Comparison of ENCODE assay signal across 19 cellular contexts in the genomic region with DNA sequence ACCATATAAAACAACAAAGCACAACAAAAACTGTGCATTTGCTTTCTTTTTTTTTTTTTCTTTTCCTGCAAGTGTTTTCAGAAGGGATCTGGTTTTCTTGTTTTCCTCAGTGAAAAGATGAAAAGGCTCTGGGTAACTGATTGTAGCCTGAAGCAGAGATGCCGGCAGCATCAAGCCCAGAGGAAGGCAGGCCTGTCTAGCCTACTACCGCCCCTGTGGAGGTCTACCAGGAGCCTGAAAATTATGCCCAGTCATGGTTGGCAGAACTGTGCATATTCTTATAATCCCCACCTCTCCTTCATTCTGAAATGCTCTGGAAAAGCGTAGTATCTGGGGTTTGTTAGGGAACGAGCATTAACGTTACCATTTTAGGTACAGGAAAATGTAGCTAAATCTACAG. TPM values are rescaled to one million over a fixed set of nuclear protein-coding genes. Genes with fewer than 3 reads are reported as not detected.
DNase-seq lines count a peak whose midpoint lies in the region; ATAC-seq and TF ChIP-seq lines count a peak whose summit lies in the region.
"Had no signal": no experiment of that assay in that cellular context is flagged by ENCODE, and none has a peak within 500 bp of the region (broad histone marks: within the 10 kb centered on the region; RNA-seq: fewer than 3 reads in every experiment).

No MANE protein-coding gene starts in this region.

- H3K4me3 ChIP-seq in GM23338 = no peak overlapping the region
- H3K4me3 ChIP-seq in astrocyte of the spinal cord (ENCODE audit: low read depth, low read length) = no peak overlapping the region
- H3K4me3 ChIP-seq in subcutaneous abdominal adipose tissue (ENCODE audit: low read depth in 1 of 5, low read length in 5 of 5) = no peak overlapping the region
- H3K4me3 ChIP-seq: GM12878, lung, ovary had no signal

- peak overlapping the region; percentile 53 for H3K4me2 ChIP-seq in GM23338

- peaks cover 53% of the 10 kb centered on the region for H3K4me1 Mint-ChIP-seq in GM23338
- peaks cover 7% of the 10 kb centered on the region for H3K4me1 Mint-ChIP-seq in activated CD4-positive, alpha-beta T cell treated with anti-CD3 and anti-CD28 coated beads, Interleukin-2, amount 10 ng/mL, durations not matched to agents 24 days and 14 days

- H4K20me1 ChIP-seq in GM23338 (replicated peaks; ENCODE audit: insufficient read depth) = no peaks in the 10 kb centered on the region

- H3K36me3 Mint-ChIP-seq in GM23338 (ENCODE audit: low read depth) = no peaks in the 10 kb centered on the region
- no peaks in the 10 kb centered on the region for H3K36me3 Mint-ChIP-seq in activated CD4-positive, alpha-beta T cell treated with anti-CD3 and anti-CD28 coated beads, Interleukin-2, amount 10 ng/mL, durations not matched to agents 24 days and 14 days (ENCODE audit: low read depth)
- H3K36me3 Mint-ChIP-seq: activated CD4-positive, alpha-beta memory T cell treated with anti-CD3 and anti-CD28 coated beads for 36 hours had no signal

- ATAC-seq in GM23338 (no peak), HG03571 (IDR thresholded peaks at IDR 0.05; ENCODE audit: unreplicated experiment) (no peak), HG03045 (IDR thresholded peaks at IDR 0.05; ENCODE audit: unreplicated experiment) (no peak)
- ATAC-seq: GM12878 had no signal

- H3K4me1 ChIP-seq in GM23338 (ENCODE audit: insufficient read depth) = peaks cover 35% of the 10 kb centered on the region
- peaks cover 4 to 48% (median 45%) of the 10 kb centered on the region in 5 donors for H3K4me1 ChIP-seq in subcutaneous abdominal adipose tissue (ENCODE audit: control insufficient read depth in 5 of 5, insufficient read depth in 5 of 5, low read length in 5 of 5)

- no peaks in the 10 kb centered on the region for H3K27me3 ChIP-seq in GM23338 (ENCODE audit: insufficient read depth)
- peaks cover 0 to 3% (median 0%) of the 10 kb centered on the region in 5 donors for H3K27me3 ChIP-seq in subcutaneous abdominal adipose tissue (ENCODE audit: control insufficient read depth in 5 of 5, insufficient read depth in 4 of 5, low read length in 5 of 5)
- H3K27me3 ChIP-seq: ovary had no signal

- H3K27me3 Mint-ChIP-seq in GM23338 (ENCODE audit: insufficient read depth, low read depth, poor library complexity) = peaks cover 12% of the 10 kb centered on the region
- peaks cover 13% of the 10 kb centered on the region for H3K27me3 Mint-ChIP-seq in activated CD4-positive, alpha-beta T cell treated with anti-CD3 and anti-CD28 coated beads, Interleukin-2, amount 10 ng/mL, durations not matched to agents 24 days and 14 days

- H3K36me3 ChIP-seq in GM23338 (ENCODE audit: insufficient read depth) (no peaks in the 10 kb centered on the region), subcutaneous abdominal adipose tissue (ENCODE audit: control insufficient read depth in 5 of 5, insufficient read depth in 5 of 5, low read length in 5 of 5) (no peaks in the 10 kb centered on the region)
- H3K36me3 ChIP-seq: ovary had no signal

- no peaks in the 10 kb centered on the region for H3K9me3 ChIP-seq in subcutaneous abdominal adipose tissue (ENCODE audit: control insufficient read depth in 5 of 5, low read length in 5 of 5)
- H3K9me3 ChIP-seq: ovary had no signal

- no peak for TF ChIP-seq CTCF in GM23338 (conservative IDR thresholded peaks at IDR 0.05; ENCODE audit: low read depth in 2 of 2)
- TF ChIP-seq CTCF in astrocyte of the spinal cord (IDR thresholded peaks at IDR 0.05; ENCODE audit: low read depth, low read length) = no peak

- DNase-seq in GM23338 (ENCODE audit: low spot score) (no peak), astrocyte of the spinal cord (ENCODE audit: low read depth, low spot score) (peak; percentile 26), islet precursor cell (peak; percentile 80), head of caudate nucleus (no peak)
- no peak for DNase-seq in activated CD4-positive, alpha-beta T cell treated with anti-CD3 and anti-CD28 coated beads, Interleukin-2, amount 10 ng/mL, durations not matched to agents 24 days and 14 days
- DNase-seq: activated CD4-positive, alpha-beta memory T cell treated with anti-CD3 and anti-CD28 coated beads for 36 hours; NCI-H187; NCI-H774 had no signal

- H3K9ac ChIP-seq in subcutaneous abdominal adipose tissue (ENCODE audit: low read length in 5 of 5) = no peak overlapping the region

- in situ Hi-C loops in astrocyte of the spinal cord (cut with HindIII; ENCODE audit: low sequenced_read_pairs) = no loop called here

- H3K27ac ChIP-seq in GM23338 (ENCODE audit: low read depth) (peak overlapping the region; percentile 45; the same call in 1 of the 2 replicates), subcutaneous abdominal adipose tissue (ENCODE audit: low read depth, low read length) (peak overlapping the region; percentile 52)

- no peaks in the 10 kb centered on the region; the same call in 1 of the 2 replicates for H3K79me2 ChIP-seq in GM23338 (replicated peaks; ENCODE audit: insufficient read depth)

- H3K4me3 Mint-ChIP-seq in GM23338 = no peak overlapping the region
- no peak overlapping the region for H3K4me3 Mint-ChIP-seq in activated CD4-positive, alpha-beta T cell treated with anti-CD3 and anti-CD28 coated beads, Interleukin-2, amount 10 ng/mL, durations not matched to agents 24 days and 14 days
- H3K4me3 Mint-ChIP-seq: activated CD4-positive, alpha-beta memory T cell treated with anti-CD3 and anti-CD28 coated beads for 36 hours had no signal

- no peak overlapping the region for H2AFZ ChIP-seq in GM23338

- no peak overlapping the region for H3K27ac Mint-ChIP-seq in GM23338
- no peak overlapping the region for H3K27ac Mint-ChIP-seq in activated CD4-positive, alpha-beta T cell treated with anti-CD3 and anti-CD28 coated beads, Interleukin-2, amount 10 ng/mL, durations not matched to agents 24 days and 14 days
- H3K27ac Mint-ChIP-seq: activated CD4-positive, alpha-beta memory T cell treated with anti-CD3 and anti-CD28 coated beads for 36 hours had no signal

- intact Hi-C loops in activated CD4-positive, alpha-beta T cell treated with anti-CD3 and anti-CD28 coated beads, Interleukin-2, amount 10 ng/mL, durations not matched to agents 24 days and 14 days (cut with micrococcal nuclease) = no loop called here
- intact Hi-C loops in head of caudate nucleus (cut with DNase I) = no loop called here

- no peaks in the 10 kb centered on the region for H3F3A ChIP-seq in GM23338 (replicated peaks; ENCODE audit: low read depth)

- H3K9me2 ChIP-seq in GM23338 (ENCODE audit: insufficient read depth) = no peaks in the 10 kb centered on the region

- H3K9me3 Mint-ChIP-seq in GM23338 = no peaks in the 10 kb centered on the region
- H3K9me3 Mint-ChIP-seq in activated CD4-positive, alpha-beta T cell treated with anti-CD3 and anti-CD28 coated beads, Interleukin-2, amount 10 ng/mL, durations not matched to agents 24 days and 14 days = no peaks in the 10 kb centered on the region
- H3K9me3 Mint-ChIP-seq: activated CD4-positive, alpha-beta memory T cell treated with anti-CD3 and anti-CD28 coated beads for 36 hours had no signal

TF ChIP-seq in GM23338, 12 proteins besides CTCF, POLR2A, EP300 and RAD21 (continues in another document):
- TF ChIP-seq CREB1 (CRISPR knock-in tag; IDR thresholded peaks at IDR 0.05; ENCODE audit: low read depth) (no peak), POLR2AphosphoS5 (IDR thresholded peaks at IDR 0.05; ENCODE audit: low read depth) (no peak), STAT1 (IDR thresholded peaks at IDR 0.05; ENCODE audit: unreplicated experiment) (no peak), ZNF114 (CRISPR knock-in tag; IDR thresholded peaks at IDR 0.05) (no peak), EZH2phosphoT487 (IDR thresholded peaks at IDR 0.05; ENCODE audit: unreplicated experiment) (no peak), JUNB (IDR thresholded peaks at IDR 0.05; ENCODE audit: unreplicated experiment) (no peak), NANOG (IDR thresholded peaks at IDR 0.05; ENCODE audit: borderline replicate concordance) (no peak), ZNF331 (CRISPR knock-in tag; IDR thresholded peaks at IDR 0.05; ENCODE audit: low read depth) (no peak)
- TF ChIP-seq, protein P1, sequence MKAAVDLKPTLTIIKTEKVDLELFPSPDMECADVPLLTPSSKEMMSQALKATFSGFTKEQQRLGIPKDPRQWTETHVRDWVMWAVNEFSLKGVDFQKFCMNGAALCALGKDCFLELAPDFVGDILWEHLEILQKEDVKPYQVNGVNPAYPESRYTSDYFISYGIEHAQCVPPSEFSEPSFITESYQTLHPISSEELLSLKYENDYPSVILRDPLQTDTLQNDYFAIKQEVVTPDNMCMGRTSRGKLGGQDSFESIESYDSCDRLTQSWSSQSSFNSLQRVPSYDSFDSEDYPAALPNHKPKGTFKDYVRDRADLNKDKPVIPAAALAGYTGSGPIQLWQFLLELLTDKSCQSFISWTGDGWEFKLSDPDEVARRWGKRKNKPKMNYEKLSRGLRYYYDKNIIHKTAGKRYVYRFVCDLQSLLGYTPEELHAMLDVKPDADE (IDR thresholded peaks at IDR 0.05) = no peak

RNA-seq across cellular contexts. Expression of a gene that starts 32.6 kb away (rescaled TPM):
- 0.97 and 1.7 TPM in 2 replicates for total RNA-seq in GM23338 (2014; rRNA removed; shearing (Covaris generic))
- polyA plus RNA-seq in GM23338 (2016; fragmentation: Nextera tagmentation; extraction: Ambion mirVana) = 2.0 and 2.2 TPM in 2 replicates
- total RNA-seq in activated CD4-positive, alpha-beta T cell treated with anti-CD3 and anti-CD28 coated beads, Interleukin-2, amount 10 ng/mL, durations not matched to agents 24 days and 14 days = not detected in 2 replicates
- total RNA-seq: activated CD4-positive, alpha-beta memory T cell treated with anti-CD3 and anti-CD28 coated beads for 36 hours; GM12878 had no signal

RNA-seq across cellular contexts. Expression of a gene that starts 58.9 kb away (rescaled TPM):
- not detected in 2 replicates for total RNA-seq in GM23338 (2014; rRNA removed; shearing (Covaris generic))
- polyA plus RNA-seq in GM23338 (2016; fragmentation: Nextera tagmentation; extraction: Ambion mirVana) = not detected in 2 replicates
- total RNA-seq in activated CD4-positive, alpha-beta T cell treated with anti-CD3 and anti-CD28 coated beads, Interleukin-2, amount 10 ng/mL, durations not matched to agents 24 days and 14 days = not detected in 2 replicates
- total RNA-seq: activated CD4-positive, alpha-beta memory T cell treated with anti-CD3 and anti-CD28 coated beads for 36 hours; cardiac septum; epithelial cell of proximal tubule; GM12878; LHCN-M2; ovary had no signal
- polyA plus RNA-seq: BJ, GM12878, urinary bladder had no signal

Comparison
In these comparisons a context has a peak if more than half of its experiments do, and no peak if none do; other contexts are left out.
1. DNase-seq: peak in astrocyte of the spinal cord (single experiment) and islet precursor cell (single experiment); none in GM23338 (single experiment), activated CD4-positive, alpha-beta T cell treated with anti-CD3 and anti-CD28 coated beads, Interleukin-2, amount 10 ng/mL, durations not matched to agents 24 days and 14 days (single experiment) and head of caudate nucleus (0 of 42).